In genomic region chr6:169160855-169161560, GRCh38 we compare ENCODE assay signal across 23 cellular contexts.
A peak's percentile ranks its signal among the peaks of the same experiment; 100 is the strongest.
DNase-seq lines count a peak whose midpoint lies in the region; ATAC-seq and TF ChIP-seq lines count a peak whose summit lies in the region.
"Had no signal": no experiment of that assay in that cellular context is flagged by ENCODE, and none has a peak within 500 bp of the region (broad histone marks: within the 10 kb centered on the region; RNA-seq: fewer than 3 reads in every experiment).

No MANE protein-coding gene starts in this region.

- H3K4me1 Mint-ChIP-seq in HFFc6 (ENCODE audit: low read depth) (peaks cover 46% of the 10 kb centered on the region), osteocyte (ENCODE audit: unreplicated experiment) (peaks cover 58% of the 10 kb centered on the region)
- H3K4me1 Mint-ChIP-seq in activated T-helper 17 cell treated with anti-CD3 and anti-CD28 coated beads, Interleukin-2, amount 50 U/mL, for 72 hours, result no peaks in the 10 kb centered on the region
- H3K4me1 Mint-ChIP-seq: CD4-positive, CD25-positive, alpha-beta regulatory T cell; nephron progenitor cell had no signal

- peak overlapping the region; percentile 84; the same call in 1 of the 2 replicates for H3K4me3 Mint-ChIP-seq in HFFc6
- H3K4me3 Mint-ChIP-seq in osteocyte (ENCODE audit: unreplicated experiment), result no peak overlapping the region
- H3K4me3 Mint-ChIP-seq in activated T-helper 17 cell treated with anti-CD3 and anti-CD28 coated beads, Interleukin-2, amount 50 U/mL, for 72 hours, result no peak overlapping the region
- H3K4me3 Mint-ChIP-seq: activated CD4-positive, alpha-beta memory T cell treated with anti-CD3 and anti-CD28 coated beads for 36 hours; activated naive CD8-positive, alpha-beta T cell treated with anti-CD3 and anti-CD28 coated beads for 36 hours; CD4-positive, CD25-positive, alpha-beta regulatory T cell; nephron progenitor cell; type B pancreatic cell had no signal

- H3K27ac Mint-ChIP-seq in HFFc6 (peak overlapping the region; percentile 99), osteocyte (ENCODE audit: unreplicated experiment) (peak overlapping the region; percentile 48)
- no peak overlapping the region for H3K27ac Mint-ChIP-seq in activated T-helper 17 cell treated with anti-CD3 and anti-CD28 coated beads, Interleukin-2, amount 50 U/mL, for 72 hours
- H3K27ac Mint-ChIP-seq: activated CD4-positive, alpha-beta memory T cell treated with anti-CD3 and anti-CD28 coated beads for 36 hours; activated naive CD8-positive, alpha-beta T cell treated with anti-CD3 and anti-CD28 coated beads for 36 hours; CD4-positive, CD25-positive, alpha-beta regulatory T cell; nephron progenitor cell; type B pancreatic cell had no signal

- H3K27me3 Mint-ChIP-seq in HFFc6 (ENCODE audit: insufficient read depth) (peaks cover 2% of the 10 kb centered on the region; the same call in 1 of the 2 replicates), osteocyte (ENCODE audit: unreplicated experiment) (no peaks in the 10 kb centered on the region)
- H3K27me3 Mint-ChIP-seq in activated T-helper 17 cell treated with anti-CD3 and anti-CD28 coated beads, Interleukin-2, amount 50 U/mL, for 72 hours, result peaks cover 8% of the 10 kb centered on the region
- H3K27me3 Mint-ChIP-seq: CD4-positive, CD25-positive, alpha-beta regulatory T cell; type B pancreatic cell had no signal

- ATAC-seq in HG02678 (IDR thresholded peaks at IDR 0.05; ENCODE audit: unreplicated experiment), result no peak
- ATAC-seq in activated T-helper 17 cell treated with anti-CD3 and anti-CD28 coated beads, Interleukin-2, amount 50 U/mL, for 72 hours (replicated peaks), result no peak
- ATAC-seq: activated CD4-positive, CD25-positive, alpha-beta regulatory T cell treated with anti-CD3 and anti-CD28 coated beads, Interleukin-2, amount 50 U/mL, for 24 hours; HCT116; right cardiac atrium had no signal

- peaks cover 34% of the 10 kb centered on the region for H3K36me3 Mint-ChIP-seq in HFFc6 (ENCODE audit: low read depth)
- H3K36me3 Mint-ChIP-seq in osteocyte (ENCODE audit: unreplicated experiment), result peaks cover 9% of the 10 kb centered on the region
- no peaks in the 10 kb centered on the region for H3K36me3 Mint-ChIP-seq in activated T-helper 17 cell treated with anti-CD3 and anti-CD28 coated beads, Interleukin-2, amount 50 U/mL, for 72 hours (ENCODE audit: low read depth)
- H3K36me3 Mint-ChIP-seq: activated CD4-positive, alpha-beta memory T cell treated with anti-CD3 and anti-CD28 coated beads for 36 hours; activated naive CD8-positive, alpha-beta T cell treated with anti-CD3 and anti-CD28 coated beads for 36 hours; CD4-positive, CD25-positive, alpha-beta regulatory T cell; type B pancreatic cell had no signal

- in situ Hi-C loops in G401 (cut with HindIII; ENCODE audit: low sequenced_read_pairs), result no loop called here

- no peaks in the 10 kb centered on the region; the same call in 1 of the 2 replicates for H3K9me3 Mint-ChIP-seq in HFFc6
- H3K9me3 Mint-ChIP-seq in osteocyte (ENCODE audit: unreplicated experiment), result peaks cover under 1% of the 10 kb centered on the region
- H3K9me3 Mint-ChIP-seq in activated T-helper 17 cell treated with anti-CD3 and anti-CD28 coated beads, Interleukin-2, amount 50 U/mL, for 72 hours, result no peaks in the 10 kb centered on the region
- H3K9me3 Mint-ChIP-seq: activated CD4-positive, alpha-beta memory T cell treated with anti-CD3 and anti-CD28 coated beads for 36 hours; activated naive CD8-positive, alpha-beta T cell treated with anti-CD3 and anti-CD28 coated beads for 36 hours; CD4-positive, CD25-positive, alpha-beta regulatory T cell had no signal

- peak overlapping the region; percentile 60 for H3K4me3 ChIP-seq in coronary artery

- TF ChIP-seq CTCF in HFFc6 (IDR thresholded peaks at IDR 0.05), result no peak
- TF ChIP-seq CTCF in coronary artery (IDR thresholded peaks at IDR 0.05), result no peak
- TF ChIP-seq CTCF in osteocyte (IDR thresholded peaks at IDR 0.05), result no peak

- peak; percentile 6 for DNase-seq in G401 (ENCODE audit: low spot score)
- no peak for DNase-seq in HFFc6
- DNase-seq in coronary artery (ENCODE audit: low spot score), result peak; percentile 69
- DNase-seq in osteocyte (ENCODE audit: extremely low spot score, unreplicated experiment), result no peak
- DNase-seq in NK-92 (lab: John Stamatoyannopoulos, UW; ENCODE audit: unreplicated experiment), result no peak
- DNase-seq: activated CD4-positive, alpha-beta memory T cell treated with anti-CD3 and anti-CD28 coated beads for 36 hours; activated effector memory CD4-positive, alpha-beta T cell treated with Interleukin-2 at 50 U/mL for 16 hours; activated naive CD8-positive, alpha-beta T cell treated with anti-CD3 and anti-CD28 coated beads for 36 hours; activated T-cell treated with anti-CD3 and anti-CD28 coated beads for 4 hours; CD4-positive, CD25-positive, alpha-beta regulatory T cell; cerebellar nuclear complex; islet precursor cell; NCI-H1105; NCI-H2029; nephron progenitor cell; RPMI8226; stimulated activated CD4-positive, alpha-beta T cell treated with anti-CD3 and anti-CD28 coated beads, Interleukin-2, amount 100 ng/mL, for 48 hours had no signal

- peak overlapping the region; percentile 88 to 94 for H3K27ac ChIP-seq in coronary artery

Comparison
In these comparisons a context has a peak if more than half of its experiments do, and no peak if none do; other contexts are left out.
1. DNase-seq: peak in G401 (single experiment) and coronary artery (single experiment); none in HFFc6 (single experiment), osteocyte (single experiment) and NK-92 (single experiment).